ENCODE assay signal across 1 cellular context in genomic region chr12:55982319-55982936, GRCh38.
TF ChIP-seq lines count a peak whose summit lies in the region.

No MANE protein-coding gene starts in this region.

TF ChIP-seq in GM12878, 131 proteins besides CTCF, POLR2A, EP300 and RAD21:
- no peak for TF ChIP-seq MEF2A (IDR thresholded peaks at IDR 0.05; ENCODE audit: insufficient read depth, low read depth, low read length)
- peak; percentile 16; the same call in 1 of the 2 replicates for TF ChIP-seq SPI1 (IDR thresholded peaks at IDR 0.05; ENCODE audit: borderline replicate concordance, insufficient read depth, low read depth, low read length)
- TF ChIP-seq, protein P1, sequence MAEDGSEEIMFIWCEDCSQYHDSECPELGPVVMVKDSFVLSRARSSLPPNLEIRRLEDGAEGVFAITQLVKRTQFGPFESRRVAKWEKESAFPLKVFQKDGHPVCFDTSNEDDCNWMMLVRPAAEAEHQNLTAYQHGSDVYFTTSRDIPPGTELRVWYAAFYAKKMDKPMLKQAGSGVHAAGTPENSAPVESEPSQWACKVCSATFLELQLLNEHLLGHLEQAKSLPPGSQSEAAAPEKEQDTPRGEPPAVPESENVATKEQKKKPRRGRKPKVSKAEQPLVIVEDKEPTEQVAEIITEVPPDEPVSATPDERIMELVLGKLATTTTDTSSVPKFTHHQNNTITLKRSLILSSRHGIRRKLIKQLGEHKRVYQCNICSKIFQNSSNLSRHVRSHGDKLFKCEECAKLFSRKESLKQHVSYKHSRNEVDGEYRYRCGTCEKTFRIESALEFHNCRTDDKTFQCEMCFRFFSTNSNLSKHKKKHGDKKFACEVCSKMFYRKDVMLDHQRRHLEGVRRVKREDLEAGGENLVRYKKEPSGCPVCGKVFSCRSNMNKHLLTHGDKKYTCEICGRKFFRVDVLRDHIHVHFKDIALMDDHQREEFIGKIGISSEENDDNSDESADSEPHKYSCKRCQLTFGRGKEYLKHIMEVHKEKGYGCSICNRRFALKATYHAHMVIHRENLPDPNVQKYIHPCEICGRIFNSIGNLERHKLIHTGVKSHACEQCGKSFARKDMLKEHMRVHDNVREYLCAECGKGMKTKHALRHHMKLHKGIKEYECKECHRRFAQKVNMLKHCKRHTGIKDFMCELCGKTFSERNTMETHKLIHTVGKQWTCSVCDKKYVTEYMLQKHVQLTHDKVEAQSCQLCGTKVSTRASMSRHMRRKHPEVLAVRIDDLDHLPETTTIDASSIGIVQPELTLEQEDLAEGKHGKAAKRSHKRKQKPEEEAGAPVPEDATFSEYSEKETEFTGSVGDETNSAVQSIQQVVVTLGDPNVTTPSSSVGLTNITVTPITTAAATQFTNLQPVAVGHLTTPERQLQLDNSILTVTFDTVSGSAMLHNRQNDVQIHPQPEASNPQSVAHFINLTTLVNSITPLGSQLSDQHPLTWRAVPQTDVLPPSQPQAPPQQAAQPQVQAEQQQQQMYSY (CRISPR knock-in tag; IDR thresholded peaks at IDR 0.05) = no peak
- TF ChIP-seq, protein P2, sequence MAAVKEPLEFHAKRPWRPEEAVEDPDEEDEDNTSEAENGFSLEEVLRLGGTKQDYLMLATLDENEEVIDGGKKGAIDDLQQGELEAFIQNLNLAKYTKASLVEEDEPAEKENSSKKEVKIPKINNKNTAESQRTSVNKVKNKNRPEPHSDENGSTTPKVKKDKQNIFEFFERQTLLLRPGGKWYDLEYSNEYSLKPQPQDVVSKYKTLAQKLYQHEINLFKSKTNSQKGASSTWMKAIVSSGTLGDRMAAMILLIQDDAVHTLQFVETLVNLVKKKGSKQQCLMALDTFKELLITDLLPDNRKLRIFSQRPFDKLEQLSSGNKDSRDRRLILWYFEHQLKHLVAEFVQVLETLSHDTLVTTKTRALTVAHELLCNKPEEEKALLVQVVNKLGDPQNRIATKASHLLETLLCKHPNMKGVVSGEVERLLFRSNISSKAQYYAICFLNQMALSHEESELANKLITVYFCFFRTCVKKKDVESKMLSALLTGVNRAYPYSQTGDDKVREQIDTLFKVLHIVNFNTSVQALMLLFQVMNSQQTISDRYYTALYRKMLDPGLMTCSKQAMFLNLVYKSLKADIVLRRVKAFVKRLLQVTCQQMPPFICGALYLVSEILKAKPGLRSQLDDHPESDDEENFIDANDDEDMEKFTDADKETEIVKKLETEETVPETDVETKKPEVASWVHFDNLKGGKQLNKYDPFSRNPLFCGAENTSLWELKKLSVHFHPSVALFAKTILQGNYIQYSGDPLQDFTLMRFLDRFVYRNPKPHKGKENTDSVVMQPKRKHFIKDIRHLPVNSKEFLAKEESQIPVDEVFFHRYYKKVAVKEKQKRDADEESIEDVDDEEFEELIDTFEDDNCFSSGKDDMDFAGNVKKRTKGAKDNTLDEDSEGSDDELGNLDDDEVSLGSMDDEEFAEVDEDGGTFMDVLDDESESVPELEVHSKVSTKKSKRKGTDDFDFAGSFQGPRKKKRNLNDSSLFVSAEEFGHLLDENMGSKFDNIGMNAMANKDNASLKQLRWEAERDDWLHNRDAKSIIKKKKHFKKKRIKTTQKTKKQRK (IDR thresholded peaks at IDR 0.05; ENCODE audit: low read depth, low read length) = no peak
- no peak for TF ChIP-seq JUNB (IDR thresholded peaks at IDR 0.05)
- no peak for TF ChIP-seq SUPT20H (IDR thresholded peaks at IDR 0.05; ENCODE audit: borderline replicate concordance, control insufficient read depth, low read depth, low read length)
- TF ChIP-seq PBX3 (IDR thresholded peaks at IDR 0.05; ENCODE audit: insufficient replicate concordance, low read depth, low read length) = no peak
- no peak for TF ChIP-seq ASH2L (IDR thresholded peaks at IDR 0.05; ENCODE audit: borderline replicate concordance, low read depth)
- peak; percentile 66; the same call in 1 of the 2 replicates for TF ChIP-seq PAX5 (IDR thresholded peaks at IDR 0.05; ENCODE audit: borderline replicate concordance, low read depth, low read length)
- no peak for TF ChIP-seq BMI1 (IDR thresholded peaks at IDR 0.05; ENCODE audit: borderline replicate concordance)
- TF ChIP-seq CREB1 (IDR thresholded peaks at IDR 0.05; ENCODE audit: low read depth) = no peak
- peak; percentile 19; the same call in 1 of the 2 replicates for TF ChIP-seq IKZF1 (conservative IDR thresholded peaks at IDR 0.05)
- TF ChIP-seq SMARCA5 (IDR thresholded peaks at IDR 0.05) = peak; percentile 64; the same call in 1 of the 2 replicates
- 0 out of 2 replicates have a peak, but pooled peaks have one; percentile 13 for TF ChIP-seq TCF12 (IDR thresholded peaks at IDR 0.05; ENCODE audit: low read depth, low read length)
- peak; percentile 50 for TF ChIP-seq CUX1 (IDR thresholded peaks at IDR 0.05; ENCODE audit: insufficient replicate concordance, low read depth, low read length)
- TF ChIP-seq RUNX3 (IDR thresholded peaks at IDR 0.05; ENCODE audit: low read length) = peak; percentile 71
- TF ChIP-seq IKZF2 (IDR thresholded peaks at IDR 0.05) = 0 out of 4 replicates have a peak, but pooled peaks have one; percentile 18 to 28
TF ChIP-seq in GM12878: peak in this region for 8.
